10 cellular contexts compared by ENCODE assay signal in the genomic region with DNA sequence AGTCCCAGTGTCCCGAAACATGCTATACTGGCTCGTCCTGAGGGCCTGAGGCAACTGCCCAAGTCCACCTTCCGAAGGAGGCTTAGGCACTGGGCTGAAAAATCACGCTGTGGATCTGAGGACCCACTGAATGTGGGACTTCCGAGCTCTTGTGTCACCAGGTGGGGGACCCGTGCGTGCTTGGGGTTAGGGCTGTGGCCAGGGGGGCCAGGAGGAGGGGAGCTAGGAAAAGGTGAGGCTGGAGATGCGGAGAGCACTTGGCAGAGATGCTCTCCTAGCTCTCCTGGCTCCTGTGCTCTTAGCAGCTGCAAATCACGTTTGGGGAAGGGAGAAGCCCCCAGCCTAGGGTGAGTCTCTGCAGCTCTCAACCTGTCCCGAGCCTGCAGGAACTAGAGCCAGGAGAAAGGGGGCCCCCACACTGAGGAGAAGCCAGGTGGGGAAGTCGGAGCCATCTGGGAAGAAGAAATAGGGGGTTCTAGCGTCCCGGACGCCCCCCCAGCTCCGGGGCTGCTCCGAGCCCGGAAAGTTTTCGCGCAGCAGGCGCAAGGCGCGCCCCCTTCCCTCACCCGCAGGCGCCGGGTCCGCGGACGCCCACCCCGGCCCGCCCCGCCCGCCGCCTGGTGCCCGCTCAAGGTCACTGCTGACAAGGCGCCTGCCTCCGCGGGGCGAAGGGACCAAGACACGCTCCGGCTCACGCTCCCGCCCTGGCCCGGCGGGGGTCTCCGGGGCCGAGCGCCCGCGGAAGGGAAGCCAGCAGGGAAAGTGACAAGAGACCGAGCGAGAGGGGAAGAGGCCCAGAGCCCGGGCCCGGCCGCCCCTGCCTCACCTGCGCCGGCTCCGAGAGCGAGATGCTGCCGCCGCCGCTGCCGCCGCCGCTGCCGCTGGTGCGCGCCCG.
A peak's percentile ranks its signal among the peaks of the same experiment; 100 is the strongest.
DNase-seq lines count a peak whose midpoint lies in the region; ATAC-seq, FAIRE-seq and TF ChIP-seq lines count a peak whose summit lies in the region.
"Had no signal": no experiment of that assay in that cellular context is flagged by ENCODE, and none has a peak within 500 bp of the region (broad histone marks: within the 10 kb centered on the region; RNA-seq: fewer than 3 reads in every experiment).

No MANE protein-coding gene starts in this region.

- no peaks in the 10 kb centered on the region for H3K79me2 ChIP-seq in mammary epithelial cell (ENCODE audit: insufficient read depth, low read length)

- intact Hi-C loops in breast epithelium (cut with DNase I; ENCODE audit: low total_unique reads), result no loop called here
- intact Hi-C loops in mammary epithelial cell (cut with micrococcal nuclease), result no loop called here
- intact Hi-C loops in kidney (cut with DNase I), result no loop called here
- intact Hi-C loops in left colon (cut with DNase I, micrococcal nuclease), result no loop called here

- in situ Hi-C loops in mammary epithelial cell (cut with MboI; ENCODE audit: low sequenced_read_pairs in 2 of 2), result no loop called here

- peaks cover 4% of the 10 kb centered on the region for H3K4me1 Mint-ChIP-seq in activated naive CD8-positive, alpha-beta T cell treated with anti-CD3 and anti-CD28 coated beads, Interleukin-2, amount 50 U/mL, for 24 hours

- H3K4me3 Mint-ChIP-seq in activated naive CD8-positive, alpha-beta T cell treated with anti-CD3 and anti-CD28 coated beads, Interleukin-2, amount 50 U/mL, for 24 hours, result peak overlapping the region; percentile 23

- no peak overlapping the region for H2AFZ ChIP-seq in mammary epithelial cell (ENCODE audit: low read depth, low read length)

- H3K27me3 ChIP-seq in breast epithelium (peaks cover 0 to 75% of the 10 kb centered on the region in 2 donors), mammary epithelial cell (ENCODE audit: insufficient read depth, low read length) (peaks cover 22% of the 10 kb centered on the region), thoracic aorta (replicated peaks; ENCODE audit: insufficient read depth) (peaks cover 4% of the 10 kb centered on the region)

- no peaks in the 10 kb centered on the region for H3K36me3 ChIP-seq in breast epithelium
- no peaks in the 10 kb centered on the region for H3K36me3 ChIP-seq in mammary epithelial cell (ENCODE audit: insufficient read depth, low read length)
- no peaks in the 10 kb centered on the region for H3K36me3 ChIP-seq in kidney (ENCODE audit: control insufficient read depth in 1 of 2, insufficient read depth in 2 of 2, low read length in 2 of 2)
- no peaks in the 10 kb centered on the region for H3K36me3 ChIP-seq in thoracic aorta

- 28% methylated on average over 4 of the region's 68 CpGs for WGBS in mammary epithelial cell (ENCODE audit: low coverage, missing lambda C conversion rate)

- H4K20me1 ChIP-seq in mammary epithelial cell (ENCODE audit: insufficient read depth, low read length), result no peaks in the 10 kb centered on the region

- H3K36me3 Mint-ChIP-seq in activated naive CD8-positive, alpha-beta T cell treated with anti-CD3 and anti-CD28 coated beads, Interleukin-2, amount 50 U/mL, for 24 hours (ENCODE audit: low read depth), result no peaks in the 10 kb centered on the region

- H3K4me1 ChIP-seq in breast epithelium (peaks cover 0 to 6% of the 10 kb centered on the region in 2 donors), mammary epithelial cell (ENCODE audit: insufficient read depth, low read length) (no peaks in the 10 kb centered on the region), kidney (ENCODE audit: control insufficient read depth in 1 of 2, insufficient read depth in 1 of 2, low read depth in 1 of 2, low read length in 2 of 2) (no peaks in the 10 kb centered on the region), thoracic aorta (ENCODE audit: control insufficient read depth in 1 of 2, low read depth in 2 of 2) (peaks cover 0 to 9% of the 10 kb centered on the region in 2 donors)

- no peak for TF ChIP-seq POLR2A in breast epithelium (IDR thresholded peaks at IDR 0.05)

- H3K4me3 ChIP-seq in breast epithelium, result peak overlapping the region in 2 of 3 donors; percentile 36 to 61
- H3K4me3 ChIP-seq in mammary epithelial cell (replicated peaks in 1 of 3; ENCODE audit: insufficient read depth in 1 of 3, low read depth in 2 of 3, low read length in 3 of 3), result no peak overlapping the region
- no peak overlapping the region for H3K4me3 ChIP-seq in kidney (ENCODE audit: low read length in 2 of 2)
- H3K4me3 ChIP-seq in thoracic aorta, result peak overlapping the region; percentile 46

- no peak for ATAC-seq in activated naive CD8-positive, alpha-beta T cell treated with anti-CD3 and anti-CD28 coated beads, Interleukin-2, amount 50 U/mL, for 24 hours
- ATAC-seq in thoracic aorta (ENCODE audit: insufficient number of reproducible peaks, low FRiP score, low read depth), result no peak
- no peak for ATAC-seq in left colon

- no TSS peak for BruUV-seq in mammary epithelial cell (replicated peaks; lab: Mats Ljungman, UMichigan)

- H3K4me2 ChIP-seq in mammary epithelial cell (ENCODE audit: insufficient read depth, low read depth, low read length), result no peak overlapping the region

- CTCF ChIA-PET in mammary epithelial cell (lab: Charles Lee; ENCODE audit: low non-redundant PET), result no interaction called here

- H3K9me3 ChIP-seq in breast epithelium (no peaks in the 10 kb centered on the region), mammary epithelial cell (replicated peaks; ENCODE audit: insufficient read depth, low read length) (no peaks in the 10 kb centered on the region), kidney (ENCODE audit: control insufficient read depth in 1 of 2, low read length in 2 of 2) (no peaks in the 10 kb centered on the region), thoracic aorta (no peaks in the 10 kb centered on the region)

- TF ChIP-seq CTCF in breast epithelium (IDR thresholded peaks at IDR 0.05) (no peak), mammary epithelial cell (conservative IDR thresholded peaks at IDR 0.05 in 1 of 2, IDR thresholded peaks at IDR 0.05 in 1 of 2; ENCODE audit: extremely low read depth in 1 of 2, insufficient read depth in 1 of 2, low read depth in 1 of 2, low read length in 2 of 2) (no peak), kidney (IDR thresholded peaks at IDR 0.05; ENCODE audit: borderline replicate concordance, extremely low read depth, insufficient read depth) (no peak), thoracic aorta (IDR thresholded peaks at IDR 0.05) (no peak)

- H3K27me3 Mint-ChIP-seq in activated naive CD8-positive, alpha-beta T cell treated with anti-CD3 and anti-CD28 coated beads, Interleukin-2, amount 50 U/mL, for 24 hours, result peaks cover 68% of the 10 kb centered on the region

- no peak overlapping the region for H3K27ac Mint-ChIP-seq in activated naive CD8-positive, alpha-beta T cell treated with anti-CD3 and anti-CD28 coated beads, Interleukin-2, amount 50 U/mL, for 24 hours

- DNase-seq in breast epithelium (ENCODE audit: low spot score in 2 of 2) (no peak), mammary epithelial cell (no peak), kidney (peak; percentile 75), thoracic aorta (ENCODE audit: low spot score) (no peak), T-helper 2 cell (no peak), SKM-1 (lab: John Stamatoyannopoulos, UW; ENCODE audit: unreplicated experiment) (no peak), left colon (no peak)
- no peak for DNase-seq in activated naive CD8-positive, alpha-beta T cell treated with anti-CD3 and anti-CD28 coated beads, Interleukin-2, amount 50 U/mL, for 24 hours
- DNase-seq: NCI-H2171 treated with DMSO at 0.1 percent for 48 hours had no signal

- H3K27ac ChIP-seq in breast epithelium, result no peak overlapping the region
- H3K27ac ChIP-seq in mammary epithelial cell (ENCODE audit: insufficient read depth, low read depth, low read length), result no peak overlapping the region
- H3K27ac ChIP-seq in kidney (ENCODE audit: low read depth in 2 of 2, low read length in 2 of 2), result no peak overlapping the region
- H3K27ac ChIP-seq in thoracic aorta, result no peak overlapping the region

- no peaks in the 10 kb centered on the region for H3K9me3 Mint-ChIP-seq in activated naive CD8-positive, alpha-beta T cell treated with anti-CD3 and anti-CD28 coated beads, Interleukin-2, amount 50 U/mL, for 24 hours

- no peak for FAIRE-seq in kidney (lab: Jason Lieb, UNC)
- FAIRE-seq: endometrium had no signal

- dilution Hi-C loops in mammary epithelial cell (cut with HindIII; ENCODE audit: low sequenced_read_pairs), result no loop called here

- H3K9ac ChIP-seq in mammary epithelial cell (ENCODE audit: insufficient read depth, low read length) (no peak overlapping the region), kidney (ENCODE audit: low read length in 2 of 2) (no peak overlapping the region)

Comparison
In these comparisons a context has a peak if more than half of its experiments do, and no peak if none do; other contexts are left out.
1. H3K4me3 ChIP-seq: peak in breast epithelium (2 of 3) and thoracic aorta (single experiment); none in mammary epithelial cell (0 of 3) and kidney (0 of 2).